In the genomic region with DNA sequence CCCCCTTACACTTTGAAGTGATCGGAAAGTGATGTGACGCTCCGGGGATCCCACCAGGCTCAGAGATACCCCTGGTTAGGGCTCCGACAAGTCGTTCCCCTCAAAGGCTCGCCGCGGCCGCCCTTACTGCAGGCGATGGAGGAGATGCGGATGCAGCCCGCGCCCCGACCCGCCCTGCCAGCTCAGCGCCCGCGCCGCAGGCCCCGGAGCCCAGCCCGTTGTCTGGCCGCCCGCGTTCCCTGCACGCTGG, we compare ENCODE assay signal across 8 cellular contexts. TPM values are rescaled to one million over a fixed set of nuclear protein-coding genes. Genes with fewer than 3 reads are reported as not detected.
DNase-seq lines count a peak whose midpoint lies in the region; ATAC-seq and TF ChIP-seq lines count a peak whose summit lies in the region.

No MANE protein-coding gene starts in this region.

- CTCF ChIA-PET in AG04450 (lab: Charles Lee): no interaction called here

- DNase-seq in AG04450 (ENCODE audit: low read depth, low spot score) (no peak), breast epithelium (ENCODE audit: low spot score in 2 of 2) (peak in 1 of 2 donors; percentile 56), T1000 (lab: John Stamatoyannopoulos, UW) (no peak), medulla oblongata (ENCODE audit: extremely low spot score) (no peak), midbrain (lab: John Stamatoyannopoulos, UW) (no peak), NCI-H2107 treated with DMSO at 0.1 percent for 48 hours (lab: John Stamatoyannopoulos, UW; ENCODE audit: unreplicated experiment) (no peak)

- H3K27me3 ChIP-seq in AG04450 (ENCODE audit: control insufficient read depth, insufficient read depth, low read length) (no peaks in the 10 kb centered on the region), breast epithelium (no peaks in the 10 kb centered on the region), mucosa of stomach (ENCODE audit: control insufficient read depth, insufficient read depth, low read length) (no peaks in the 10 kb centered on the region)

- no peak for TF ChIP-seq CTCF in AG04450 (IDR thresholded peaks at IDR 0.05; ENCODE audit: low read depth, low read length)
- TF ChIP-seq CTCF in breast epithelium (IDR thresholded peaks at IDR 0.05): no peak

- H3K4me3 ChIP-seq in AG04450 (ENCODE audit: low read depth, low read length): peak overlapping the region; percentile 98
- peak overlapping the region; percentile 79 to 99 (median 93) for H3K4me3 ChIP-seq in breast epithelium
- H3K4me3 ChIP-seq in mucosa of stomach (ENCODE audit: low read length): peak overlapping the region; percentile 68

- peak overlapping the region; percentile 91 for H3K9ac ChIP-seq in mucosa of stomach (ENCODE audit: low read length)

- H3K9me3 ChIP-seq in AG04450 (ENCODE audit: control insufficient read depth, insufficient read depth, low read length) (no peaks in the 10 kb centered on the region), breast epithelium (no peaks in the 10 kb centered on the region), mucosa of stomach (ENCODE audit: control insufficient read depth, low read length) (no peaks in the 10 kb centered on the region)

- H3K4me1 ChIP-seq in breast epithelium (peaks cover 0 to 24% of the 10 kb centered on the region in 2 donors), mucosa of stomach (ENCODE audit: control insufficient read depth, insufficient read depth, low read length) (peaks cover 21% of the 10 kb centered on the region)

- H3K36me3 ChIP-seq in breast epithelium (no peaks in the 10 kb centered on the region), mucosa of stomach (ENCODE audit: control insufficient read depth, insufficient read depth, low read length) (no peaks in the 10 kb centered on the region)

- TF ChIP-seq POLR2A in breast epithelium (IDR thresholded peaks at IDR 0.05): no peak

- intact Hi-C loops in breast epithelium (cut with DNase I; ENCODE audit: low total_unique reads): loop anchor here (10.0 kb wide), 1 partner anchor 171 kb away; a partner anchor contains a TSS

- POLR2A ChIA-PET in AG04450 (lab: Yijun Ruan, JAX): interaction anchor here (0.6 to 1.3 kb wide), 7 partner anchors 16 to 341 kb away, joined by 3 to 4 read pairs (median 4); a partner anchor contains a TSS

- H3K27ac ChIP-seq in AG04450 (ENCODE audit: low read depth, low read length) (peak overlapping the region; percentile 77), breast epithelium (peak overlapping the region; percentile 85 to 97)

- ATAC-seq in HG03175 (IDR thresholded peaks at IDR 0.05; ENCODE audit: unreplicated experiment): peak; percentile 35

RNA-seq across cellular contexts. Expression of a gene that starts 0.2 kb away (rescaled TPM):
- polyA plus RNA-seq in AG04450 (2011; rRNA removed): 127 and 147 TPM in 2 replicates
- polyA minus RNA-seq in AG04450 (2011; rRNA and poly(A)+ RNA removed): 55.3 and 58.0 TPM in 2 replicates
- total RNA-seq in breast epithelium: 10 to 100 TPM; 44.5 to 65.7 (median 56.4) TPM

RNA-seq across cellular contexts. Expression of a gene that starts 0.5 kb away (rescaled TPM):
- 135 and 161 TPM in 2 replicates for polyA plus RNA-seq in AG04450 (2011; rRNA removed)
- polyA minus RNA-seq in AG04450 (2011; rRNA and poly(A)+ RNA removed): 47.9 and 64.0 TPM in 2 replicates
- 10 to 100 TPM; 77.1 to 90.2 (median 86.5) TPM for total RNA-seq in breast epithelium

RNA-seq across cellular contexts. Expression of a gene that starts 19.5 kb away (rescaled TPM):
- polyA plus RNA-seq in AG04450 (2011; rRNA removed): 71.6 and 81.7 TPM in 2 replicates
- 33.2 and 55.9 TPM in 2 replicates for polyA minus RNA-seq in AG04450 (2011; rRNA and poly(A)+ RNA removed)
- total RNA-seq in breast epithelium: 100 to 1,000 TPM in 2 of 3 donors, 10 to 100 TPM in 1; 57.3 to 137 (median 126) TPM

RNA-seq across cellular contexts. Expression of a gene that starts 19.6 kb away (rescaled TPM):
- 31.3 and 40.6 TPM in 2 replicates for polyA plus RNA-seq in AG04450 (2011; rRNA removed)
- polyA minus RNA-seq in AG04450 (2011; rRNA and poly(A)+ RNA removed): 62.7 and 83.1 TPM in 2 replicates
- total RNA-seq in breast epithelium: 10 to 100 TPM; 81.0 to 98.7 (median 98.6) TPM
